Comparison of ENCODE assay signal across 10 cellular contexts in the genomic region with DNA sequence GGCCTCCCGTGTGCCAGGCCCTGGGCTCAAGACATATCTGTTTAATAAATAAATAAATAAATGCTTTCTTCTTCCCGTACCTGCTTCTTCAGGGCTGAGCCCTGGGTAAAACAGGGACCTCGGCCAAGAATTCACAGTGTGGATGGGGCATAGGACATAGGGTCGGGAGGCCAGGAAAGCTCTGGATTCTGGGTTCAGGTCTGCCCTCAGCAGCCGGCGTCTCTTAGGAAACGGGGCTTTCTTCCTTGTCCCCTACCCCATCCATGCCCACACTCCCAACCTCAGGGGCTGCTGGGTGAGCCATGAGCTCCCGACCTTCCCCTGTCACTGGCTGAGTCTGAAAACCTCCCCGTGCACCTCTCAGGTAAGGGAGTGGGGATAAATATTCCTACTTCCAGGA. TPM values are rescaled to one million over a fixed set of nuclear protein-coding genes. Genes with fewer than 3 reads are reported as not detected.
"Had no signal": no experiment of that assay in that cellular context is flagged by ENCODE, and none has a peak within 500 bp of the region (broad histone marks: within the 10 kb centered on the region; RNA-seq: fewer than 3 reads in every experiment).

No MANE protein-coding gene starts in this region.

- H3K4me3 ChIP-seq: GM23248, HAP-1 had no signal

- H3K9me3 Mint-ChIP-seq: H9, HFFc6 had no signal

- H3K36me3 ChIP-seq: HAP-1 had no signal

- H3K27ac ChIP-seq: GM23248 had no signal

- H3K4me1 ChIP-seq: HAP-1 had no signal

- ATAC-seq: HCT116 had no signal

- H3K27ac Mint-ChIP-seq: HFFc6 had no signal

- H2AFZ ChIP-seq: GM23248 had no signal

- FAIRE-seq: H1, H54 had no signal

- H3K9me3 ChIP-seq: HAP-1 had no signal

- H3K4me3 Mint-ChIP-seq: H9, HFFc6 had no signal

- H3K9ac ChIP-seq: GM23248 had no signal

- DNase-seq: GM23248, GOT3, H7, H9, HCEC 1CT, HFFc6 had no signal

RNA-seq across cellular contexts. Expression of gene ALX4, which starts 55.7 kb away (rescaled TPM):
- total RNA-seq: GM23248, H1, H7, H9 had no signal
- polyA plus RNA-seq: GM23248, H1 had no signal
